ENCODE assay signal across 8 cellular contexts in the genomic region with DNA sequence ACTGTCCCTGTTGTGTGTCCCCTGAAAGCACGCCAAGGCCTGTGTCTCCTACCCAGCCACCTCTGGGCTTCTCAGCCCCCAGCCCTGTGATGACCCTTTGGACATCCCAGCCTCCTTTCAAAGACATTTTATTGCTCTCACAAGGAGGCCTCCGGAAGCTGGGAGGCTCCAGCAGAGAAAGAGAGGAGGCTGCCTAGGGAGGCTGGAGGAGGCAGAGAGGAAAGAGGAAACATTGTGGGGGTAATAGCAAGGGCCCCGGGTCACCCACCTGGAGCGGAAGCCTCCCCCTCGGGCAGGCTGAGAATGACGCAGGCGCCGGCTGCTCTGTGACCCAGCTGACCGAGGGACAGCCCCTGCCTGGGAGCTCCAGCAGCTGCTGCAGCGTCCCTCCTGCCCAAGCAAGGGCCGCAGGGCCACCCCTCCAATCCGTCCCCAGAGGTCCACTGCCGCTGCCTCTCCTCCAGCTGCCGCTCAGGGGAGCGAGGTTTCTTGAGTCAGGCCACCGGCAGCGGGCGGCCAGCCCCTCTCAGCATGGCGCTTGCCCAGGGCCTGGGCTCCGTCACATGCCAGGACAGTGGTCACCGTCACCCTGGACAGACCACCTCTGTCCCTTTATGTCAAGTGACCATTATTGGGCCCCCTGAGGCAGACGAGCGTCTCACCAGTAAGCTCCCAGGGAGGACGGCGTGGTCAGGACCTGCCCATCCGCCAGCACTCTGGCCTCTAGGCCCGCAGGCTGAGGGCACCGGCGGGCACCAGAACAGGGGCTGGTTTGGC. TPM values are rescaled to one million over a fixed set of nuclear protein-coding genes. Genes with fewer than 3 reads are reported as not detected.
DNase-seq lines count a peak whose midpoint lies in the region; TF ChIP-seq lines count a peak whose summit lies in the region.

No MANE protein-coding gene starts in this region.

- intact Hi-C loops in colonic mucosa (cut with DNase I) = loop anchor here (5.0 kb wide), 1 partner anchor 81 kb away; no protein-coding TSS in a partner anchor

- H3K36me3 ChIP-seq in CD8-positive, alpha-beta memory T cell (ENCODE audit: insufficient read depth, low read length) = no peaks in the 10 kb centered on the region
- no peaks in the 10 kb centered on the region for H3K36me3 ChIP-seq in colonic mucosa

- H3K4me1 ChIP-seq in CD8-positive, alpha-beta memory T cell (ENCODE audit: insufficient read depth, low read length) = peaks cover 20% of the 10 kb centered on the region
- H3K4me1 ChIP-seq in colonic mucosa = peaks cover 16% of the 10 kb centered on the region

- peaks cover 4 to 26% (median 11%) of the 10 kb centered on the region in 3 donors for H3K4me1 Mint-ChIP-seq in CD8-positive, alpha-beta memory T cell
- peaks cover 53% of the 10 kb centered on the region for H3K4me1 Mint-ChIP-seq in neural crest cell

- H3K27me3 Mint-ChIP-seq in CD8-positive, alpha-beta memory T cell = peaks cover 20 to 40% of the 10 kb centered on the region in 2 donors
- peaks cover 5% of the 10 kb centered on the region for H3K27me3 Mint-ChIP-seq in neural crest cell (ENCODE audit: low read depth)

- POLR2A ChIA-PET in CD8-positive, alpha-beta memory T cell (lab: Charles Lee) = interaction anchor here (0.5 kb wide), 1 partner anchor 1764 kb away, joined by 3 read pairs; no protein-coding TSS in a partner anchor

- DNase-seq in CD8-positive, alpha-beta memory T cell = peak in 2 of 5 donors; percentile 17 to 32
- DNase-seq in KBM-7 (peak; percentile 26), colonic mucosa (peak; percentile 32), neural crest cell (ENCODE audit: low read depth, low spot score) (peak; percentile 55), hippocampal formation (lab: John Stamatoyannopoulos, UW) (no peak), amygdala (lab: John Stamatoyannopoulos, UW) (no peak), NCI-H2107 (lab: John Stamatoyannopoulos, UW) (no peak), midbrain (lab: John Stamatoyannopoulos, UW) (no peak)

- peaks cover 20% of the 10 kb centered on the region for H3K27me3 ChIP-seq in CD8-positive, alpha-beta memory T cell (ENCODE audit: insufficient read depth, low read length, poor library complexity, severe bottlenecking)
- peaks cover 4% of the 10 kb centered on the region for H3K27me3 ChIP-seq in colonic mucosa

- no peaks in the 10 kb centered on the region for H3K9me3 Mint-ChIP-seq in CD8-positive, alpha-beta memory T cell
- no peaks in the 10 kb centered on the region for H3K9me3 Mint-ChIP-seq in neural crest cell

- in situ Hi-C loops in KBM-7 (cut with MboI; ENCODE audit: low pct_unique_long_range_greater_than_20kb, low sequenced_read_pairs) = no loop called here

- no peak overlapping the region for H3K4me3 ChIP-seq in CD8-positive, alpha-beta memory T cell (ENCODE audit: low read length)
- H3K4me3 ChIP-seq in colonic mucosa = peak overlapping the region; percentile 26

- H3K9me3 ChIP-seq in CD8-positive, alpha-beta memory T cell (ENCODE audit: low read length) = no peaks in the 10 kb centered on the region
- H3K9me3 ChIP-seq in colonic mucosa = no peaks in the 10 kb centered on the region

- peak overlapping the region in 4 of 7 donors; percentile 27 to 56 (median 40) for H3K4me3 Mint-ChIP-seq in CD8-positive, alpha-beta memory T cell
- peak overlapping the region; percentile 84 for H3K4me3 Mint-ChIP-seq in neural crest cell

- TF ChIP-seq CTCF in colonic mucosa (IDR thresholded peaks at IDR 0.05) = no peak
- no peak for TF ChIP-seq CTCF in neural crest cell (conservative IDR thresholded peaks at IDR 0.05)

- CTCF ChIA-PET in CD8-positive, alpha-beta memory T cell (lab: Charles Lee) = interaction anchor here (1.2 to 4.2 kb wide), 5 partner anchors 9 to 228 kb away, joined by 3 to 40 read pairs (median 6); no protein-coding TSS in a partner anchor

- no peaks in the 10 kb centered on the region for H3K36me3 Mint-ChIP-seq in CD8-positive, alpha-beta memory T cell
- H3K36me3 Mint-ChIP-seq in neural crest cell (ENCODE audit: low read depth) = no peaks in the 10 kb centered on the region

- H3K27ac ChIP-seq in CD8-positive, alpha-beta memory T cell (ENCODE audit: low read depth, low read length) = no peak overlapping the region
- no peak overlapping the region for H3K27ac ChIP-seq in colonic mucosa

- peak overlapping the region; percentile 34 to 38 for H3K9ac ChIP-seq in colonic mucosa (ENCODE audit: low read depth in 2 of 2, low read length in 2 of 2)

- H3K27ac Mint-ChIP-seq in CD8-positive, alpha-beta memory T cell = no peak overlapping the region
- H3K27ac Mint-ChIP-seq in neural crest cell (ENCODE audit: unreplicated experiment) = peak overlapping the region; percentile 35

RNA-seq across cellular contexts. Expression of a gene that starts 29.3 kb away (rescaled TPM):
- 1,000 to 10,000 TPM; 5,175 to 5,190 TPM for total RNA-seq in CD8-positive, alpha-beta memory T cell
- polyA plus RNA-seq in CD8-positive, alpha-beta memory T cell = 1,950 TPM
- 1,000 to 10,000 TPM; 4,489 to 4,790 TPM for total RNA-seq in colonic mucosa
- 4,235 and 4,315 TPM in 2 replicates for total RNA-seq in neural crest cell

RNA-seq across cellular contexts. Expression of a gene that starts 44.9 kb away (rescaled TPM):
- total RNA-seq in CD8-positive, alpha-beta memory T cell = under 1 TPM; 0.46 to 0.49 TPM
- not detected for polyA plus RNA-seq in CD8-positive, alpha-beta memory T cell
- total RNA-seq in colonic mucosa (1 to 10 TPM; 1.0 to 2.2 TPM), neural crest cell (0.43 and 0.56 TPM in 2 replicates)

Comparison
In these comparisons a context has a peak if more than half of its experiments do, and no peak if none do; other contexts are left out.
1. DNase-seq: peak in KBM-7 (single experiment), colonic mucosa (single experiment) and neural crest cell (single experiment); none in hippocampal formation (0 of 2), amygdala (0 of 56), NCI-H2107 (single experiment) and midbrain (single experiment).